Comparison of ENCODE assay signal across 17 cellular contexts in genomic region chr6:119322034-119322433, GRCh38. TPM values are rescaled to one million over a fixed set of nuclear protein-coding genes. Genes with fewer than 3 reads are reported as not detected.
A peak's percentile ranks its signal among the peaks of the same experiment; 100 is the strongest.
DNase-seq lines count a peak whose midpoint lies in the region; ATAC-seq, FAIRE-seq and TF ChIP-seq lines count a peak whose summit lies in the region.
"Had no signal": no experiment of that assay in that cellular context is flagged by ENCODE, and none has a peak within 500 bp of the region (broad histone marks: within the 10 kb centered on the region; RNA-seq: fewer than 3 reads in every experiment).

No MANE protein-coding gene starts in this region.

- DNase-seq in Right ventricle myocardium inferior (ENCODE audit: missing footprints) (no peak), right atrium auricular region (ENCODE audit: low spot score) (no peak), bronchial epithelial cell (ENCODE audit: low read depth) (no peak), upper lobe of right lung (no peak), nucleus accumbens (lab: John Stamatoyannopoulos, UW) (no peak)
- no peak for DNase-seq in activated naive CD4-positive, alpha-beta T cell treated with anti-CD3 and anti-CD28 coated beads, Interleukin-2, amount 50 U/mL, for 72 hours (ENCODE audit: low spot score in 2 of 2)
- no peak for DNase-seq in activated naive CD4-positive, alpha-beta T cell treated with anti-CD3 and anti-CD28 coated beads, Interleukin-2, amount 10 ng/mL, durations not matched to agents 7 days and 5 days
- DNase-seq: GOT3; NCI-H1694; NCI-H226; NK-92 treated with Interleukin-12 subunit alpha and Interleukin-12 subunit beta, amount 100 ng/mL, for 24 hours; SK-N-SH; spleen; T1000 had no signal

- TF ChIP-seq CTCF in right atrium auricular region (IDR thresholded peaks at IDR 0.05): no peak
- no peak for TF ChIP-seq CTCF in bronchial epithelial cell (IDR thresholded peaks at IDR 0.05; ENCODE audit: insufficient read depth, low read length, severe bottlenecking)
- no peak for TF ChIP-seq CTCF in upper lobe of right lung (IDR thresholded peaks at IDR 0.05)

- H3K9me3 ChIP-seq in right atrium auricular region (no peaks in the 10 kb centered on the region), upper lobe of right lung (no peaks in the 10 kb centered on the region)
- H3K9me3 ChIP-seq: neutrophil, SK-N-SH, spleen had no signal

- FAIRE-seq in bronchial epithelial cell (lab: Jason Lieb, UNC): peak; percentile 18
- FAIRE-seq: astrocyte had no signal

- CTCF ChIA-PET in activated naive CD4-positive, alpha-beta T cell treated with anti-CD3 and anti-CD28 coated beads, Interleukin-2, amount 10 ng/mL, durations not matched to agents 7 days and 5 days (lab: Charles Lee): interaction anchor here (0.6 to 1.4 kb wide), 4 partner anchors 11 to 190 kb away, joined by 3 to 4 read pairs (median 3); no protein-coding TSS in a partner anchor

- H3K27me3 ChIP-seq in right atrium auricular region (no peaks in the 10 kb centered on the region), bronchial epithelial cell (ENCODE audit: control insufficient read depth, insufficient read depth, low read length) (no peaks in the 10 kb centered on the region), upper lobe of right lung (no peaks in the 10 kb centered on the region)
- H3K27me3 ChIP-seq: neutrophil, spleen had no signal

- no peak overlapping the region for H3K27ac Mint-ChIP-seq in activated naive CD4-positive, alpha-beta T cell treated with anti-CD3 and anti-CD28 coated beads, Interleukin-2, amount 50 U/mL, for 72 hours
- H3K27ac Mint-ChIP-seq in activated naive CD4-positive, alpha-beta T cell treated with anti-CD3 and anti-CD28 coated beads, Interleukin-2, amount 10 ng/mL, durations not matched to agents 7 days and 5 days: no peak overlapping the region

- intact Hi-C loops in Right ventricle myocardium inferior (cut with DNase I): no loop called here
- intact Hi-C loops in upper lobe of right lung (cut with DNase I): no loop called here

- no peak overlapping the region for H3K4me3 ChIP-seq in right atrium auricular region
- no peak overlapping the region for H3K4me3 ChIP-seq in bronchial epithelial cell (ENCODE audit: low read depth, low read length)
- no peak overlapping the region for H3K4me3 ChIP-seq in upper lobe of right lung
- H3K4me3 ChIP-seq: spleen had no signal

- no peaks in the 10 kb centered on the region for H3K9me3 Mint-ChIP-seq in activated naive CD4-positive, alpha-beta T cell treated with anti-CD3 and anti-CD28 coated beads, Interleukin-2, amount 50 U/mL, for 72 hours
- no peaks in the 10 kb centered on the region for H3K9me3 Mint-ChIP-seq in activated naive CD4-positive, alpha-beta T cell treated with anti-CD3 and anti-CD28 coated beads, Interleukin-2, amount 10 ng/mL, durations not matched to agents 7 days and 5 days

- H3K4me3 Mint-ChIP-seq in activated naive CD4-positive, alpha-beta T cell treated with anti-CD3 and anti-CD28 coated beads, Interleukin-2, amount 10 ng/mL, durations not matched to agents 7 days and 5 days: no peak overlapping the region

- H3K36me3 ChIP-seq in right atrium auricular region (no peaks in the 10 kb centered on the region), bronchial epithelial cell (ENCODE audit: control insufficient read depth, insufficient read depth, low read length) (no peaks in the 10 kb centered on the region), upper lobe of right lung (peaks cover 3% of the 10 kb centered on the region)
- H3K36me3 ChIP-seq: neutrophil had no signal

- no peaks in the 10 kb centered on the region for H3K27me3 Mint-ChIP-seq in activated naive CD4-positive, alpha-beta T cell treated with anti-CD3 and anti-CD28 coated beads, Interleukin-2, amount 10 ng/mL, durations not matched to agents 7 days and 5 days

- peaks cover 0 to 11% of the 10 kb centered on the region in 2 donors for H3K36me3 Mint-ChIP-seq in activated naive CD4-positive, alpha-beta T cell treated with anti-CD3 and anti-CD28 coated beads, Interleukin-2, amount 50 U/mL, for 72 hours
- peaks cover 6% of the 10 kb centered on the region for H3K36me3 Mint-ChIP-seq in activated naive CD4-positive, alpha-beta T cell treated with anti-CD3 and anti-CD28 coated beads, Interleukin-2, amount 10 ng/mL, durations not matched to agents 7 days and 5 days

- H3K4me1 ChIP-seq in right atrium auricular region (no peaks in the 10 kb centered on the region), upper lobe of right lung (no peaks in the 10 kb centered on the region)

- ATAC-seq in Right ventricle myocardium inferior (peak; percentile 23), HG03565 (IDR thresholded peaks at IDR 0.05; ENCODE audit: unreplicated experiment) (peak; percentile 39), upper lobe of right lung (peak; percentile 71)
- no peak for ATAC-seq in activated naive CD4-positive, alpha-beta T cell treated with anti-CD3 and anti-CD28 coated beads, Interleukin-2, amount 50 U/mL, for 72 hours

- H3K27ac ChIP-seq in right atrium auricular region: no peak overlapping the region
- H3K27ac ChIP-seq in upper lobe of right lung: no peak overlapping the region
- H3K27ac ChIP-seq: neutrophil had no signal

- peaks cover 19% of the 10 kb centered on the region for H3K4me1 Mint-ChIP-seq in activated naive CD4-positive, alpha-beta T cell treated with anti-CD3 and anti-CD28 coated beads, Interleukin-2, amount 10 ng/mL, durations not matched to agents 7 days and 5 days

RNA-seq across cellular contexts. Expression of gene MAN1A1, which starts 27.5 kb away (rescaled TPM):
- total RNA-seq in Right ventricle myocardium inferior (22.4 TPM), right atrium auricular region (10 to 100 TPM; 24.8 to 35.8 TPM), bronchial epithelial cell (1.4 and 2.9 TPM in 2 replicates), upper lobe of right lung (74.0 TPM)
- total RNA-seq in activated naive CD4-positive, alpha-beta T cell treated with anti-CD3 and anti-CD28 coated beads, Interleukin-2, amount 50 U/mL, for 72 hours: 10 to 100 TPM; 18.6 to 25.9 TPM

Comparison
In these comparisons a context has a peak if more than half of its experiments do, and no peak if none do; other contexts are left out.
1. ATAC-seq: peak in Right ventricle myocardium inferior (single experiment), HG03565 (single experiment) and upper lobe of right lung (single experiment); none in activated naive CD4-positive, alpha-beta T cell treated with anti-CD3 and anti-CD28 coated beads, Interleukin-2, amount 50 U/mL, for 72 hours (0 of 2).